Comparison of ENCODE assay signal across 8 cellular contexts in the genomic region with DNA sequence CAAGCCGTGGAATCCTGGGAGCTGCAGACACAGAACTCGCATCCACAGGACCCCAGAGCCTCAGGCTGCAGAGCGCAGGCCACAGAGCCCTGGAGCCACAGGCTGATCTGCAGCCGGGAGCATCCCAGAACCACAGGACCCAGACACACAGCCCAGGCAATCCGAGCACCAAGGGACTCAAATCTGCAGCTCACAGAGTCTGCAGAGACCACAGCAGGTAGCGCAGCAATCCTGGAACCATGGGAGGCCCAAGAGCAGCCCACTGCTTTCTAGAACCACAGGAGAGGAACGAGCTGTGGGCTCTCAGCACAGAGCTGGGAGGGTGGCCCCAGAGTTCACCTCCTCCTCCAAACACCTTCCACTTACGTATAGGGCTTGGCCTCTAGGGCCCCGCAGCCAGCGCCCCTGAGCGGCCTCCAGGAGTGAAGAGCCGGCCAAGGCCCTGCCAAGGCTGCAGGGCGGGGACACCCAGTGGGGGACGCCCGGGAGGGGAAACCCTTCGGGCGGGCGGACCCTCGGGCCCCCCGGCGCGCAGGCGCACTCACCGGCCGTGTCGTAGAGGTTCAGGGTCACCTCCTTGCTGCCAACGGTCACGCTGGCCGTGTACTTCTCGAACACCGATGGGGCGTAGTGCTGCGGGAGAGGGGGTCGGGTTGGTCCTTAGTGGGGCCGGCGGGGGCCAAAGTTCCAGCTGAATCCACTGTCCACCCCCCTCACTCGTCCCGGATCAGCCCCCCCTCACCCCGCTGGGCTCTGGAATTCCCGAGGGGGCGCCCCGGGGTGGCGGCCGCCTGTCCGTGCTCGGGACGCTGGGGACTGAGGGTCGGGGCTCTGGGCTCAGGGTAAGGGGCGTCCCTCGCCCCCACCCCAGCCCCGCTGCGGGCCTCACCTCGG. TPM values are rescaled to one million over a fixed set of nuclear protein-coding genes. Genes with fewer than 3 reads are reported as not detected.
DNase-seq lines count a peak whose midpoint lies in the region; ATAC-seq and TF ChIP-seq lines count a peak whose summit lies in the region.

No MANE protein-coding gene starts in this region.

- no peak overlapping the region for H2AFZ ChIP-seq in OCI-LY1 (ENCODE audit: low read length)

- H3K36me3 ChIP-seq in GM06990 (ENCODE audit: control insufficient read depth, insufficient read depth, low read length) (peaks cover 19% of the 10 kb centered on the region), OCI-LY1 (ENCODE audit: insufficient read depth, low read length) (peaks cover 5% of the 10 kb centered on the region; the same call in 1 of the 2 replicates), kidney epithelial cell (ENCODE audit: control insufficient read depth, insufficient read depth, low read length) (peaks cover 1% of the 10 kb centered on the region), stomach smooth muscle (ENCODE audit: control insufficient read depth in 2 of 2, insufficient read depth in 2 of 2, low read length in 2 of 2) (no peaks in the 10 kb centered on the region)

- peak overlapping the region; percentile 65 for H3K27ac ChIP-seq in OCI-LY1 (ENCODE audit: low read depth, low read length, poor library complexity, severe bottlenecking)
- peak overlapping the region; percentile 0 for H3K27ac ChIP-seq in angular gyrus (ENCODE audit: low read depth, low read length)
- peak overlapping the region; percentile 49 for H3K27ac ChIP-seq in stomach smooth muscle (ENCODE audit: low read length)

- H3K4me1 ChIP-seq in OCI-LY1 (ENCODE audit: insufficient read depth, low read length, severe bottlenecking), result peaks cover 75% of the 10 kb centered on the region
- H3K4me1 ChIP-seq in stomach smooth muscle (ENCODE audit: control insufficient read depth, insufficient read depth, low read length), result peaks cover 54% of the 10 kb centered on the region

- H3K9me2 ChIP-seq in OCI-LY1 (ENCODE audit: low read depth, low read length), result no peaks in the 10 kb centered on the region

- peak overlapping the region; percentile 72 for H3K9ac ChIP-seq in OCI-LY1 (ENCODE audit: low read length)
- peak overlapping the region; percentile 47 to 54 for H3K9ac ChIP-seq in stomach smooth muscle (ENCODE audit: low read length in 2 of 2)

- no peaks in the 10 kb centered on the region for H3K27me3 ChIP-seq in GM06990 (replicated peaks; ENCODE audit: control insufficient read depth, insufficient read depth, low read length)
- no peaks in the 10 kb centered on the region for H3K27me3 ChIP-seq in OCI-LY1 (ENCODE audit: insufficient read depth, low read length)
- no peaks in the 10 kb centered on the region for H3K27me3 ChIP-seq in kidney epithelial cell (ENCODE audit: control insufficient read depth, insufficient read depth, low read length)
- H3K27me3 ChIP-seq in stomach smooth muscle (ENCODE audit: control insufficient read depth in 1 of 2, insufficient read depth in 2 of 2, low read length in 2 of 2), result no peaks in the 10 kb centered on the region

- TF ChIP-seq CTCF in GM06990 (IDR thresholded peaks at IDR 0.05; ENCODE audit: insufficient read depth, low read length, poor library complexity, severe bottlenecking), result no peak
- TF ChIP-seq CTCF in OCI-LY1 (IDR thresholded peaks at IDR 0.05; ENCODE audit: low read length), result no peak; the same call in 1 of the 2 replicates
- TF ChIP-seq CTCF in kidney epithelial cell (IDR thresholded peaks at IDR 0.05; ENCODE audit: insufficient read depth, low read length, poor library complexity, severe bottlenecking), result no peak

- peak overlapping the region; percentile 87 for H3K4me3 ChIP-seq in GM06990 (replicated peaks; ENCODE audit: low read depth, low read length)
- peak overlapping the region; percentile 67 for H3K4me3 ChIP-seq in OCI-LY1 (ENCODE audit: low read depth, low read length, poor library complexity, severe bottlenecking)
- H3K4me3 ChIP-seq in kidney epithelial cell (ENCODE audit: low read depth, low read length), result peak overlapping the region; percentile 76
- peak overlapping the region; percentile 13 to 79 for H3K4me3 ChIP-seq in stomach smooth muscle (ENCODE audit: low read length in 2 of 2)

- H3F3A ChIP-seq in OCI-LY1 (ENCODE audit: insufficient read depth, low read length), result no peaks in the 10 kb centered on the region

- H3K79me2 ChIP-seq in OCI-LY1 (ENCODE audit: insufficient read depth, low read length), result no peaks in the 10 kb centered on the region

- DNase-seq in GM06990 (ENCODE audit: extremely low read depth, insufficient read length), result peak; percentile 82
- no peak for DNase-seq in kidney epithelial cell (ENCODE audit: low read depth)
- no peak for DNase-seq in cerebellar nuclear complex (lab: John Stamatoyannopoulos, UW)
- no peak for DNase-seq in NCI-H1105 (lab: John Stamatoyannopoulos, UW)

- ATAC-seq in GM18909 (IDR thresholded peaks at IDR 0.05; ENCODE audit: poor library complexity, unreplicated experiment), result no peak

- H3K4me2 ChIP-seq in OCI-LY1 (ENCODE audit: low read length), result peak overlapping the region; percentile 80

- H4K20me1 ChIP-seq in OCI-LY1 (ENCODE audit: insufficient read depth, low read length), result no peaks in the 10 kb centered on the region

- H3K9me3 ChIP-seq in OCI-LY1 (ENCODE audit: low read length) (no peaks in the 10 kb centered on the region), stomach smooth muscle (ENCODE audit: control insufficient read depth in 2 of 2, low read length in 2 of 2) (no peaks in the 10 kb centered on the region)

RNA-seq across cellular contexts. Expression of gene RHOF, which starts 0.6 kb away (rescaled TPM):
- total RNA-seq in kidney epithelial cell, result 194 and 311 TPM in 2 replicates

RNA-seq across cellular contexts. Expression of gene SETD1B, which starts 11.0 kb away (rescaled TPM):
- total RNA-seq in kidney epithelial cell, result 8.1 and 9.6 TPM in 2 replicates

Comparison
In these comparisons a context has a peak if more than half of its experiments do, and no peak if none do; other contexts are left out.
1. H3K27ac ChIP-seq: peak in every context shown above with its lines; median percentile 65 in OCI-LY1; 49 in stomach smooth muscle; 0 in angular gyrus.